ENCODE assay signal across 12 cellular contexts in the genomic region with DNA sequence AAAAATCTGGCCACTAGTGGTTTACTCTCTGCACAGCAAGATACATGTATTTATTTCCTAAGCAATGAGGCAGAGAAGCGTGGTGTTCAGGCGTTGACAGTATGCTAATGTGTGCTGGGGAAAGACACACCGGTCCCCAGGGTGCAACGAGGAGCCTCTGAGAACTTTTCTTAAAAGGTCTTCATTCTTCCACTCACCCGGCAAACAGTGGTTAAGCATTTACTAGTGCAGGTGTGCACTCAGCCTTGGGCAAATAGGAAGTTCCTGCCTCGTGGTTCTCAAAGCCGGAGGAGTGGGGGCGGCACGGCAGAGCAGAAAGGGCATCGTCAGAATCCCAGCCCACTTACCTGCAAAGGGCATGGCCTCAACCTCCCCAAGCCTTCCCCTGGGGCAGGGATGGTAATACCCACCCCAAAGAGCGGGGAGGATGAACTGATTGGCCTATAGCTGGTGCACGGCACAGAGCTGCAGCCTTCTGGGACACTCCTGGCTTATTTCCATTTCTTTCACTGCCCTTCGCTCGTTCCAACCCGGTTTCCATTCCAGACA.
DNase-seq lines count a peak whose midpoint lies in the region; ATAC-seq and TF ChIP-seq lines count a peak whose summit lies in the region.
"Had no signal": no experiment of that assay in that cellular context is flagged by ENCODE, and none has a peak within 500 bp of the region (broad histone marks: within the 10 kb centered on the region; RNA-seq: fewer than 3 reads in every experiment).

No MANE protein-coding gene starts in this region.

- no peaks in the 10 kb centered on the region for H3K9me3 Mint-ChIP-seq in natural killer cell treated with Interleukin-12 subunit alpha and Interleukin-12 subunit beta and Interleukin-15 and Interleukin-18, amount 100 ng/mL, for 72 hours

- H3K4me2 ChIP-seq in BLaER1 = peak overlapping the region; percentile 48

- DNase-seq in GM20000 (ENCODE audit: low spot score) = peak; percentile 11
- DNase-seq in glomerular visceral epithelial cell (ENCODE audit: extremely low spot score) = peak; percentile 1
- no peak for DNase-seq in spleen
- no peak for DNase-seq in NCI-H774 (lab: John Stamatoyannopoulos, UW)
- DNase-seq in natural killer cell treated with Interleukin-12 subunit alpha and Interleukin-12 subunit beta and Interleukin-15 and Interleukin-18, amount 100 ng/mL, for 72 hours (ENCODE audit: low spot score) = no peak
- DNase-seq: anterior cingulate cortex; mesendoderm; NK-92 treated with Interleukin-12 subunit alpha and Interleukin-12 subunit beta, amount 100 ng/mL, for 24 hours; stimulated activated CD4-positive, alpha-beta T cell treated with anti-CD3 and anti-CD28 coated beads, Interleukin-2, amount 100 ng/mL, for 24 hours had no signal

- H3K4me1 ChIP-seq in BLaER1 = peaks cover 20% of the 10 kb centered on the region
- no peaks in the 10 kb centered on the region for H3K4me1 ChIP-seq in spleen

- 44 to 60% (median 47%) methylated on average over 15 of the region's 15 CpGs for WGBS in spleen, 5 donors

- ATAC-seq in HG03342 (IDR thresholded peaks at IDR 0.05; ENCODE audit: unreplicated experiment) = peak; percentile 96
- no peak for ATAC-seq in HG02885 (IDR thresholded peaks at IDR 0.05; ENCODE audit: poor library complexity, unreplicated experiment)
- no peak for ATAC-seq in natural killer cell treated with Interleukin-12 subunit alpha and Interleukin-12 subunit beta and Interleukin-15 and Interleukin-18, amount 100 ng/mL, for 72 hours

- no peak overlapping the region for H3K27ac Mint-ChIP-seq in natural killer cell treated with Interleukin-12 subunit alpha and Interleukin-12 subunit beta and Interleukin-15 and Interleukin-18, amount 100 ng/mL, for 72 hours

- no peaks in the 10 kb centered on the region for H3K36me3 Mint-ChIP-seq in natural killer cell treated with Interleukin-12 subunit alpha and Interleukin-12 subunit beta and Interleukin-15 and Interleukin-18, amount 100 ng/mL, for 72 hours

- H3K9me3 ChIP-seq in BLaER1 = no peaks in the 10 kb centered on the region
- H3K9me3 ChIP-seq in spleen = peaks cover 0 to 14% (median 3%) of the 10 kb centered on the region in 8 donors

- H4K20me1 ChIP-seq in BLaER1 = no peaks in the 10 kb centered on the region

- H3K27me3 ChIP-seq in BLaER1 (no peaks in the 10 kb centered on the region), spleen (replicated peaks in 1 of 7) (peaks cover 0 to 18% (median 0%) of the 10 kb centered on the region in 7 donors)

- H3K4me3 ChIP-seq in BLaER1 (no peak overlapping the region), spleen (no peak overlapping the region)

- H3K27ac ChIP-seq in BLaER1 (no peak overlapping the region), spleen (no peak overlapping the region)

- H3K4me3 Mint-ChIP-seq in natural killer cell treated with Interleukin-12 subunit alpha and Interleukin-12 subunit beta and Interleukin-15 and Interleukin-18, amount 100 ng/mL, for 72 hours = no peak overlapping the region

- H3K4me1 Mint-ChIP-seq in natural killer cell treated with Interleukin-12 subunit alpha and Interleukin-12 subunit beta and Interleukin-15 and Interleukin-18, amount 100 ng/mL, for 72 hours (ENCODE audit: low read depth in 2 of 2) = no peaks in the 10 kb centered on the region

- no peaks in the 10 kb centered on the region for H3K36me3 ChIP-seq in BLaER1
- no peaks in the 10 kb centered on the region for H3K36me3 ChIP-seq in spleen

- no peak overlapping the region for H3K9ac ChIP-seq in BLaER1

- peaks cover 22 to 27% of the 10 kb centered on the region in 2 donors for H3K27me3 Mint-ChIP-seq in natural killer cell treated with Interleukin-12 subunit alpha and Interleukin-12 subunit beta and Interleukin-15 and Interleukin-18, amount 100 ng/mL, for 72 hours

- no peak for TF ChIP-seq POLR2A in spleen (IDR thresholded peaks at IDR 0.05)

- intact Hi-C loops in spleen (cut with DNase I; ENCODE audit: low total_unique reads) = no loop called here

- TF ChIP-seq CTCF in GM20000 (IDR thresholded peaks at IDR 0.05; ENCODE audit: extremely low read depth, missing control alignments) (no peak), spleen (IDR thresholded peaks at IDR 0.05 in 8 of 11, conservative IDR thresholded peaks at IDR 0.05 in 3 of 11) (no peak)

Comparison
In these comparisons a context has a peak if more than half of its experiments do, and no peak if none do; other contexts are left out.
1. DNase-seq: peak in GM20000 (single experiment) and glomerular visceral epithelial cell (single experiment); none in spleen (single experiment), NCI-H774 (single experiment) and natural killer cell treated with Interleukin-12 subunit alpha and Interleukin-12 subunit beta and Interleukin-15 and Interleukin-18, amount 100 ng/mL, for 72 hours (single experiment).